8 cellular contexts compared by ENCODE assay signal in the genomic region with DNA sequence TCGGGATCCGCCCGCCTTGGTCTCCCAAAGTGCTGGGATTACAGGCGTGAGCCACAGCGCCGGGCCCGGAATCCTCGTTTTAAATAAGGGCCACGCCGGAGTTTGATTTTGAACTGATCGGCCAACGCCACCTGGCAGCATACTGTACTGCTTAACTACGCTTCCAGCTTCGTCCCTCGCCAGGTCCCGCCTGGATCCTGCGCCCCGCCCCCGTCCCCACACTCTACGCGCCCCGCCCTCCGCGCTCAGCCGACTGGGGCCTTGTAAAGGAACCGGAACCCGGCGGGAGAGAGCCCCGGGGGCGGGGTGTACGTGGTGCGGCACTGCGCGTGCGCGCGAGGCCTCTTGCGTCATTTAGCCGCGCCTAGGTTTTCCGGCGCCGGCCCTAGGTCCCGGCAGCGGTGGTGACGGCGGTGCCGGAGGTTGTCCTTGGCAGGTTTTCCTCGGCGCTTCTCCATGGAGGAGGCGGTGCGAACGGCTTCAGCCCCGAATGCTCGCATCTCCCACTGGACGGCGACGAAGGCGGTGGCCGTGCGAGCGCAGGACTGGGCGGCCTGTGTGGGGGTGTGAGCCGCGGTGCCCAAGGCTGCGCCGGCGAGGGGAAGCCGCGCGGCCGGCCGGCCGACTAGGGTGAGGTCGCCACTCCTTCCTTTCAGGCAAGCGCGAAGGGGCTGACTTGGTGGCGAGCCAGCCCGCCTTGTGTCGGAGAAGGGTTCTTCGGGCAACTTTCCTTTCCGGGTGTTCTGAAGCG. TPM values are rescaled to one million over a fixed set of nuclear protein-coding genes. Genes with fewer than 3 reads are reported as not detected.
DNase-seq lines count a peak whose midpoint lies in the region; ATAC-seq and TF ChIP-seq lines count a peak whose summit lies in the region.

A gene (plus strand): TSS at position 375 of the 751 bp plus-strand sequence. CDS start 13,066 bp downstream, outside the sequence.

- intact Hi-C loops in Panc1 (cut with micrococcal nuclease; ENCODE audit: unreplicated experiment): no loop called here

- H3K36me3 ChIP-seq in Panc1 (ENCODE audit: control insufficient read depth, insufficient read depth, low read length): no peaks in the 10 kb centered on the region; the same call in 1 of the 2 replicates
- no peaks in the 10 kb centered on the region for H3K36me3 ChIP-seq in esophagus (ENCODE audit: control insufficient read depth in 2 of 2, insufficient read depth in 2 of 2, low read length in 1 of 2)
- no peaks in the 10 kb centered on the region for H3K36me3 ChIP-seq in muscle layer of colon (ENCODE audit: insufficient read depth, low read length)

- CTCF ChIA-PET in Panc1 (lab: Charles Lee): no interaction called here

- DNase-seq in DMS53 (lab: John Stamatoyannopoulos, UW) (peak; percentile 98), KG1 (lab: John Stamatoyannopoulos, UW) (peak; percentile 98), Panc1 (ENCODE audit: low read depth, low spot score) (peak; percentile 91)
- DNase-seq in activated T-cell treated with anti-CD3 and anti-CD28 coated beads, Interleukin-2, amount 50 U/mL, for 4 hours: peak; percentile 99
- DNase-seq in stimulated activated CD8-positive, alpha-beta memory T cell treated with anti-CD3 and anti-CD28 coated beads, Interleukin-7, amount 100 ng/mL, for 24 hours (ENCODE audit: low read depth): peak; percentile 96

- H3K27ac ChIP-seq in Panc1 (ENCODE audit: low read length) (peak within 1 kb of the TSS; percentile 95), esophagus (ENCODE audit: low read depth in 2 of 2, low read length in 1 of 2) (peak within 1 kb of the TSS; percentile 98 to 99), muscle layer of colon (ENCODE audit: low read depth, low read length) (peak within 1 kb of the TSS; percentile 64)

- POLR2A ChIA-PET in Panc1 (lab: Charles Lee): interaction anchor here (0.6 kb wide), 2 partner anchors 36 to 55 kb away, joined by 3 to 4 read pairs; no protein-coding TSS in a partner anchor

- H3K4me1 Mint-ChIP-seq in activated T-cell treated with anti-CD3 and anti-CD28 coated beads, Interleukin-2, amount 50 U/mL, for 4 hours (ENCODE audit: low read depth): peaks cover 32% of the 10 kb centered on the region

- H3K9ac ChIP-seq in muscle layer of colon (ENCODE audit: low read length): peak within 1 kb of the TSS; percentile 62

- H3K9me3 Mint-ChIP-seq in activated T-cell treated with anti-CD3 and anti-CD28 coated beads, Interleukin-2, amount 50 U/mL, for 4 hours: no peaks in the 10 kb centered on the region

- 0 to 1% methylated on average over 71 to 83 of the region's 83 CpGs for WGBS in esophagus, 2 donors

- in situ Hi-C loops in Panc1 (cut with HindIII; ENCODE audit: low pct_unique_long_range_greater_than_20kb, low sequenced_read_pairs): no loop called here

- H3K4me3 ChIP-seq in Panc1 (ENCODE audit: low read depth in 2 of 2, low read length in 2 of 2) (peak within 1 kb of the TSS; percentile 53 to 98), esophagus (ENCODE audit: low read depth in 1 of 2, low read length in 2 of 2) (peak within 1 kb of the TSS; percentile 75 to 93), muscle layer of colon (ENCODE audit: low read depth in 1 of 2, low read length in 2 of 2) (peak within 1 kb of the TSS; percentile 64 to 89)

- H3K36me3 Mint-ChIP-seq in activated T-cell treated with anti-CD3 and anti-CD28 coated beads, Interleukin-2, amount 50 U/mL, for 4 hours (ENCODE audit: insufficient read depth): peaks cover 12% of the 10 kb centered on the region

- H3K9me3 ChIP-seq in Panc1 (ENCODE audit: control insufficient read depth, insufficient read depth, low read depth, low read length) (no peaks in the 10 kb centered on the region), esophagus (ENCODE audit: control insufficient read depth in 2 of 2, insufficient read depth in 1 of 2, low read depth in 1 of 2, low read length in 1 of 2) (no peaks in the 10 kb centered on the region), muscle layer of colon (ENCODE audit: low read length) (no peaks in the 10 kb centered on the region)

- H3K4me1 ChIP-seq in Panc1 (ENCODE audit: control insufficient read depth, insufficient read depth, low read length) (peaks cover 4% of the 10 kb centered on the region; the same call in 1 of the 2 replicates), esophagus (ENCODE audit: control insufficient read depth in 2 of 2, insufficient read depth in 2 of 2, low read length in 1 of 2) (no peaks in the 10 kb centered on the region), muscle layer of colon (ENCODE audit: insufficient read depth, low read length) (peaks cover 13% of the 10 kb centered on the region)

- TF ChIP-seq CTCF in Panc1 (IDR thresholded peaks at IDR 0.05): no peak

- no peaks in the 10 kb centered on the region for H3K27me3 Mint-ChIP-seq in activated T-cell treated with anti-CD3 and anti-CD28 coated beads, Interleukin-2, amount 50 U/mL, for 4 hours (ENCODE audit: low read depth)

- H3K4me3 Mint-ChIP-seq in activated T-cell treated with anti-CD3 and anti-CD28 coated beads, Interleukin-2, amount 50 U/mL, for 4 hours: peak within 1 kb of the TSS; percentile 94

- BruUV-seq in Panc1 (replicated peaks; lab: Mats Ljungman, UMichigan): no TSS peak

- H3K27me3 ChIP-seq in Panc1 (ENCODE audit: control insufficient read depth, insufficient read depth, low read length) (no peaks in the 10 kb centered on the region), esophagus (ENCODE audit: control insufficient read depth in 1 of 2, insufficient read depth in 2 of 2, low read length in 2 of 2) (no peaks in the 10 kb centered on the region), muscle layer of colon (ENCODE audit: control insufficient read depth in 1 of 2, insufficient read depth in 2 of 2, low read length in 2 of 2) (no peaks in the 10 kb centered on the region)

- ATAC-seq in GM21723 (IDR thresholded peaks at IDR 0.05; ENCODE audit: unreplicated experiment): peak; percentile 76
- ATAC-seq in Panc1: peak; percentile 96
- peak; percentile 96 to 97 for ATAC-seq in activated T-cell treated with anti-CD3 and anti-CD28 coated beads, Interleukin-2, amount 50 U/mL, for 4 hours

RNA-seq across cellular contexts. Expression of the gene that starts here (rescaled TPM):
- 94.8 TPM for total RNA-seq in Panc1 (2021; ENCODE audit: unreplicated experiment)
- polyA plus RNA-seq in Panc1 (2012; ENCODE audit: insufficient read length): 83.6 TPM
- total RNA-seq in activated T-cell treated with anti-CD3 and anti-CD28 coated beads, Interleukin-2, amount 50 U/mL, for 4 hours: 100 to 1,000 TPM; 111 to 112 (median 111) TPM
- polyA plus RNA-seq in esophagus: 10 to 100 TPM in 1 of 2 donors, 1 to 10 TPM in 1; 6.7 to 21.1 TPM

Comparison
In these comparisons a context has a peak if more than half of its experiments do, and no peak if none do; other contexts are left out.
1. Peak in every context shown above with its lines: DNase-seq, ATAC-seq, H3K4me3 ChIP-seq and H3K27ac ChIP-seq.